ENCODE assay signal across 12 cellular contexts in the genomic region with DNA sequence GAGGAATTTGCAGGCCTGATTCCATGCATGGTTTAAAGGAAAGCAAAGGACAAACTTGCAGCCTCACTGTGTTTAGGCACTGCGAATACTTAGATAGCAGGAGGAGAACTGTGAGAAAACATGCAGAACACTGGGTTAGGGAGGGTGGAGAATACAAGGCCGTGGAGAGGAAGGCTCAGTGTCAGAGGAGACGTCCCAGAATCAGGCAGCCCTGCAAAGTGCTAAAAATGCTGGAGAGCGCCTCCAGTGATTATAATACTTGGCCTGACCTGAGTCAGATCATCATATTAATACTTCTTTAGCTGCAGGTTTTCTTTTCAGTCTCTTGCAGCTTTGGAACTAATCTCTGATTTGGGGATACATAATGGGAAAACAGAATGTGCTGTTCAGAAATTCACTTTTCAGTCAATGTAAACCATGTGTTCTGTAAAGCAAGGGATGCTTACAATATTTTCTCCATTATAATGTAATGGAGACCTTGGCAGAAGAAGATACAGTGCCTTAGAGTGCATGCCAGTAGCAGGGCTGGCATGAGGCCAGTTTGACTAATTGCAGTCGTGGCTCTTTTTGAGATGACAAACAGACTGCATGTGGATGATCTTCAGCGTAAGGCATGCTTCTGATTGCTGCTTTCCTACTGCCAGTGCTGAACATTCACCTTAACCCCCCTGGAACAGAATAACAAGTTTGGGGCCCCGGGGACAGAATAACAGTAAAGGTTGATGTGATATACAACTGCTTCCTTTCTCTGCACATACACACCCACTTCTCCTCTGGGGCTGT. TPM values are rescaled to one million over a fixed set of nuclear protein-coding genes. Genes with fewer than 3 reads are reported as not detected.
A peak's percentile ranks its signal among the peaks of the same experiment; 100 is the strongest.
DNase-seq lines count a peak whose midpoint lies in the region; ATAC-seq and TF ChIP-seq lines count a peak whose summit lies in the region.
"Had no signal": no experiment of that assay in that cellular context is flagged by ENCODE, and none has a peak within 500 bp of the region (broad histone marks: within the 10 kb centered on the region; RNA-seq: fewer than 3 reads in every experiment).

No MANE protein-coding gene starts in this region.

- no peak overlapping the region for H3K27ac Mint-ChIP-seq in activated T-helper 17 cell treated with anti-CD3 and anti-CD28 coated beads, Interleukin-2, amount 50 U/mL, for 72 hours

- no peak overlapping the region for H3K27ac ChIP-seq in RWPE2 (ENCODE audit: poor library complexity, severe bottlenecking)
- H3K27ac ChIP-seq in ascending aorta = no peak overlapping the region
- no peak overlapping the region for H3K27ac ChIP-seq in spleen
- H3K27ac ChIP-seq: uterus, VCaP had no signal

- H3K27me3 ChIP-seq in BE2C = no peaks in the 10 kb centered on the region
- no peaks in the 10 kb centered on the region for H3K27me3 ChIP-seq in RWPE2 (ENCODE audit: insufficient read depth, poor library complexity, severe bottlenecking)
- no peaks in the 10 kb centered on the region for H3K27me3 ChIP-seq in ascending aorta
- no peaks in the 10 kb centered on the region for H3K27me3 ChIP-seq in spleen (replicated peaks in 1 of 7)
- H3K27me3 ChIP-seq: uterus had no signal

- ATAC-seq in HG02610 (IDR thresholded peaks at IDR 0.05; ENCODE audit: unreplicated experiment) = peak; percentile 3
- ATAC-seq in RWPE2 (ENCODE audit: low read depth) = peak; percentile 41; the same call in 1 of the 3 replicates
- ATAC-seq in activated T-helper 17 cell treated with anti-CD3 and anti-CD28 coated beads, Interleukin-2, amount 50 U/mL, for 72 hours (replicated peaks) = no peak

- no peak overlapping the region for H3K4me3 Mint-ChIP-seq in activated T-helper 17 cell treated with anti-CD3 and anti-CD28 coated beads, Interleukin-2, amount 50 U/mL, for 72 hours

- peak; percentile 70 for DNase-seq in BE2C
- no peak for DNase-seq in RWPE2 (ENCODE audit: low spot score)
- DNase-seq in glomerular visceral epithelial cell (ENCODE audit: extremely low spot score) = peak; percentile 3
- DNase-seq in stimulated activated CD4-positive, alpha-beta T cell treated with anti-CD3 and anti-CD28 coated beads, Interleukin-2, amount 100 ng/mL, for 48 hours = no peak
- no peak for DNase-seq in ascending aorta (ENCODE audit: low spot score in 2 of 2)
- DNase-seq in spleen = no peak
- DNase-seq: glutamatergic neuron had no signal

- H3K4me3 ChIP-seq in BE2C (ENCODE audit: low read depth, low read length) = no peak overlapping the region
- no peak overlapping the region for H3K4me3 ChIP-seq in RWPE2 (ENCODE audit: severe bottlenecking)
- no peak overlapping the region for H3K4me3 ChIP-seq in ascending aorta
- H3K4me3 ChIP-seq in spleen = no peak overlapping the region
- H3K4me3 ChIP-seq: uterus had no signal

- no peaks in the 10 kb centered on the region for H3K9me3 Mint-ChIP-seq in activated T-helper 17 cell treated with anti-CD3 and anti-CD28 coated beads, Interleukin-2, amount 50 U/mL, for 72 hours
- H3K9me3 Mint-ChIP-seq: activated naive CD4-positive, alpha-beta T cell treated with anti-CD3 and anti-CD28 coated beads, Interleukin-2, amount 50 U/mL, for 72 hours had no signal

- TF ChIP-seq CTCF in BE2C (IDR thresholded peaks at IDR 0.05; ENCODE audit: low read depth, low read length) (no peak), RWPE2 (IDR thresholded peaks at IDR 0.05; ENCODE audit: poor library complexity, severe bottlenecking) (no peak), ascending aorta (IDR thresholded peaks at IDR 0.05) (no peak), spleen (IDR thresholded peaks at IDR 0.05 in 8 of 11, conservative IDR thresholded peaks at IDR 0.05 in 3 of 11) (no peak)

- H3K9me3 ChIP-seq in BE2C (no peaks in the 10 kb centered on the region), RWPE2 (ENCODE audit: severe bottlenecking) (no peaks in the 10 kb centered on the region), ascending aorta (no peaks in the 10 kb centered on the region), spleen (no peaks in the 10 kb centered on the region)
- H3K9me3 ChIP-seq: uterus had no signal

- peaks cover 4% of the 10 kb centered on the region for H3K4me1 Mint-ChIP-seq in activated T-helper 17 cell treated with anti-CD3 and anti-CD28 coated beads, Interleukin-2, amount 50 U/mL, for 72 hours

- H3K36me3 ChIP-seq in BE2C (no peaks in the 10 kb centered on the region), RWPE2 (ENCODE audit: low read depth) (peaks cover 74% of the 10 kb centered on the region), ascending aorta (peaks cover 19 to 79% of the 10 kb centered on the region in 2 donors), spleen (peaks cover 0 to 93% (median 55%) of the 10 kb centered on the region in 6 donors)
- H3K36me3 ChIP-seq: uterus had no signal

- peaks cover 87% of the 10 kb centered on the region for H3K36me3 Mint-ChIP-seq in activated T-helper 17 cell treated with anti-CD3 and anti-CD28 coated beads, Interleukin-2, amount 50 U/mL, for 72 hours (ENCODE audit: low read depth)

- H3K27me3 Mint-ChIP-seq in activated T-helper 17 cell treated with anti-CD3 and anti-CD28 coated beads, Interleukin-2, amount 50 U/mL, for 72 hours = no peaks in the 10 kb centered on the region

- TF ChIP-seq POLR2A in spleen (IDR thresholded peaks at IDR 0.05) = no peak

- intact Hi-C loops in ascending aorta (cut with DNase I) (no loop called here), spleen (cut with DNase I; ENCODE audit: low total_unique reads) (no loop called here)

- H3K4me1 ChIP-seq in BE2C = no peaks in the 10 kb centered on the region
- H3K4me1 ChIP-seq in RWPE2 (ENCODE audit: insufficient read depth, poor library complexity, severe bottlenecking) = no peaks in the 10 kb centered on the region
- H3K4me1 ChIP-seq in ascending aorta = no peaks in the 10 kb centered on the region
- peaks cover 0 to 33% (median 10%) of the 10 kb centered on the region in 6 donors for H3K4me1 ChIP-seq in spleen
- H3K4me1 ChIP-seq: uterus had no signal

- 68 to 86% (median 75%) methylated on average over 7 of the region's 7 CpGs for WGBS in spleen, 5 donors

RNA-seq across cellular contexts. Expression of a gene that starts 16.8 kb away (rescaled TPM):
- polyA plus RNA-seq in BE2C (2012; ENCODE audit: insufficient read depth, insufficient read length, low read depth) = 19.8 TPM
- total RNA-seq in ascending aorta = 342 TPM
- 10 to 100 TPM; 35.0 to 60.1 (median 45.0) TPM for total RNA-seq in spleen
- polyA plus RNA-seq in spleen = 10 to 100 TPM in 2 of 3 donors, 1 to 10 TPM in 1; 10.0 to 17.1 (median 13.0) TPM
- 10 to 100 TPM; 16.9 to 28.9 TPM for total RNA-seq in activated T-helper 17 cell treated with anti-CD3 and anti-CD28 coated beads, Interleukin-2, amount 50 U/mL, for 72 hours

RNA-seq across cellular contexts. Expression of a gene that starts 46.2 kb away (rescaled TPM):
- polyA plus RNA-seq in BE2C (2012; ENCODE audit: insufficient read depth, insufficient read length, low read depth) = not detected
- total RNA-seq in ascending aorta (8.5 TPM), spleen (10 to 100 TPM; 28.7 to 59.5 (median 44.8) TPM)
- 10 to 100 TPM; 22.4 to 87.6 (median 60.3) TPM for polyA plus RNA-seq in spleen
- total RNA-seq in activated T-helper 17 cell treated with anti-CD3 and anti-CD28 coated beads, Interleukin-2, amount 50 U/mL, for 72 hours = 1 to 10 TPM; 5.7 to 7.3 TPM

Comparison
In these comparisons a context has a peak if more than half of its experiments do, and no peak if none do; other contexts are left out.
1. DNase-seq: peak in BE2C (single experiment) and glomerular visceral epithelial cell (single experiment); none in RWPE2 (single experiment), stimulated activated CD4-positive, alpha-beta T cell treated with anti-CD3 and anti-CD28 coated beads, Interleukin-2, amount 100 ng/mL, for 48 hours (0 of 2), ascending aorta (0 of 2) and spleen (single experiment).